In genomic region chr4:176792348-176793059, GRCh38 we compare ENCODE assay signal across 8 cellular contexts. TPM values are rescaled to one million over a fixed set of nuclear protein-coding genes. Genes with fewer than 3 reads are reported as not detected.
A peak's percentile ranks its signal among the peaks of the same experiment; 100 is the strongest.
DNase-seq lines count a peak whose midpoint lies in the region; ATAC-seq, FAIRE-seq and TF ChIP-seq lines count a peak whose summit lies in the region.

VEGFC (minus strand) TSS chr4:176792922; CDS start chr4:176792311, 611 bp downstream.

- no peaks in the 10 kb centered on the region for H3K36me3 ChIP-seq in SJCRH30

- ATAC-seq in HG03159 (IDR thresholded peaks at IDR 0.05; ENCODE audit: unreplicated experiment) = peak; percentile 76
- ATAC-seq in stimulated activated naive CD8-positive, alpha-beta T cell treated with anti-CD3 and anti-CD28 coated beads, Interleukin-15, Interleukin-2, amounts not matched to agents 100 U/mL and 50 U/mL, for 24 hours = peak; percentile 74

- H3K4me1 ChIP-seq in SJCRH30 = no peaks in the 10 kb centered on the region

- DNase-seq in GM19239 (ENCODE audit: insufficient read length, low spot score) (peak; percentile 31), SJCRH30 (peak; percentile 49 to 68), dedifferentiated amniotic fluid mesenchymal stem cell (ENCODE audit: extremely low spot score) (peak; percentile 64), left kidney (ENCODE audit: low read depth, low spot score) (peak; percentile 90), NCI-H774 (lab: John Stamatoyannopoulos, UW) (no peak)
- peak; percentile 27 for DNase-seq in stimulated activated naive CD8-positive, alpha-beta T cell treated with anti-CD3 and anti-CD28 coated beads, Interleukin-15, Interleukin-2, amounts not matched to agents 100 U/mL and 50 U/mL, for 24 hours

- no peaks in the 10 kb centered on the region for H3K27me3 ChIP-seq in SJCRH30

- H3K9me3 ChIP-seq in SJCRH30 (replicated peaks) = no peaks in the 10 kb centered on the region

- H3K4me3 ChIP-seq in SJCRH30 = peak within 1 kb of the TSS; percentile 79

- FAIRE-seq in GM19239 (lab: Jason Lieb, UNC) = no peak

- H3K27ac ChIP-seq in C4-2B (no peak within 1 kb of the TSS), SJCRH30 (peak within 1 kb of the TSS; percentile 68)

- TF ChIP-seq CTCF in C4-2B (conservative IDR thresholded peaks at IDR 0.05) = peak; percentile 12

RNA-seq across cellular contexts. Expression of gene VEGFC, which starts in this region (rescaled TPM):
- total RNA-seq in SJCRH30 (2014; rRNA removed; shearing (Covaris generic)) = 4.9 and 5.6 TPM in 2 replicates
